Comparison of ENCODE assay signal across 2 cellular contexts in genomic region chr16:11326737-11327276, GRCh38.
TF ChIP-seq lines count a peak whose summit lies in the region.

No MANE protein-coding gene starts in this region.

TF ChIP-seq in IMR-90, 13 proteins besides CTCF, POLR2A, EP300 and RAD21:
- no peak for TF ChIP-seq FOS (IDR thresholded peaks at IDR 0.05; ENCODE audit: low read depth, low read length)
- TF ChIP-seq CHD1 (IDR thresholded peaks at IDR 0.05; ENCODE audit: low read depth, low read length): no peak
- TF ChIP-seq USF2 (IDR thresholded peaks at IDR 0.05; ENCODE audit: low read depth, low read length): no peak
- TF ChIP-seq NFE2L2 (IDR thresholded peaks at IDR 0.05; ENCODE audit: low read depth, low read length): no peak
- TF ChIP-seq CEBPB (IDR thresholded peaks at IDR 0.05; ENCODE audit: low read depth, low read length): no peak
- TF ChIP-seq BHLHE40 (IDR thresholded peaks at IDR 0.05; ENCODE audit: low read depth, low read length): no peak
- TF ChIP-seq RCOR1 (IDR thresholded peaks at IDR 0.05; ENCODE audit: insufficient replicate concordance, low read length): no peak
- no peak for TF ChIP-seq MAZ (IDR thresholded peaks at IDR 0.05; ENCODE audit: borderline replicate concordance, low read depth, low read length)
- no peak for TF ChIP-seq MAFK (IDR thresholded peaks at IDR 0.05; ENCODE audit: low read depth, low read length)
- no peak for TF ChIP-seq ELK1 (IDR thresholded peaks at IDR 0.05; ENCODE audit: borderline replicate concordance, low read depth, low read length)
- no peak for TF ChIP-seq MXI1 (IDR thresholded peaks at IDR 0.05; ENCODE audit: borderline replicate concordance, low read depth, low read length)
- TF ChIP-seq RFX5 (IDR thresholded peaks at IDR 0.05; ENCODE audit: low read depth, low read length): no peak
- no peak for TF ChIP-seq SMC3 (IDR thresholded peaks at IDR 0.05; ENCODE audit: low read depth, low read length)

TF ChIP-seq in GM12878, 131 proteins besides CTCF, POLR2A, EP300 and RAD21:
- TF ChIP-seq TCF7 (IDR thresholded peaks at IDR 0.05; ENCODE audit: borderline replicate concordance): no peak
- 0 out of 2 replicates have a peak, but pooled peaks have one; percentile 20 for TF ChIP-seq SMC3 (IDR thresholded peaks at IDR 0.05; ENCODE audit: borderline replicate concordance, low read length)
- TF ChIP-seq YY1 (IDR thresholded peaks at IDR 0.05; ENCODE audit: low read depth, low read length): 0 out of 2 replicates have a peak, but pooled peaks have one; percentile 16
- TF ChIP-seq SMARCA5 (IDR thresholded peaks at IDR 0.05): 0 out of 2 replicates have a peak, but pooled peaks have one; percentile 24
- TF ChIP-seq BHLHE40 (IDR thresholded peaks at IDR 0.05; ENCODE audit: borderline replicate concordance in 1 of 2, low read depth in 2 of 2, low read length in 1 of 2): peak in 1 of 2 experiments; percentile 4; a peak in 1 of 4 replicates
- TF ChIP-seq ZNF687 (IDR thresholded peaks at IDR 0.05): no peak
TF ChIP-seq in GM12878: peak in this region for 4.
